In the genomic region with DNA sequence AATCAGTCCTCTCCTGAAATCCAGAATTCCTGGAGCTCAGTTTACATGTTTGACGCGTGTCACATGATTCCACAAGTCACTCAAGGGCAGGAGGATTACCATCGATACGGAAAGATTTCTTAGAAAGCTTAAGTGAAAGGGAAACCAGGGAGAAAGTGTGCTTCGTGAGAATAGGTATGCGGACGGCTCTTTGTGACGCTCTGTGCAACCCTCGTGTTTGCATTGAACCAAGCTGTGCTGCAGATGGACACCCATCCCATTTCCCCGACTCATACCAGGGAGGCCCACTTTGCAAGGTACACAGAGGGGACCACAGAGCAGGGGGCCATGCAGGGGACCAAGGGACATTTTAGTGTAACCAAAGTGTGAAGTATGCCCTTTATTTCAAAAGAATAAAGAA, we compare ENCODE assay signal across 23 cellular contexts. TPM values are rescaled to one million over a fixed set of nuclear protein-coding genes. Genes with fewer than 3 reads are reported as not detected.
DNase-seq lines count a peak whose midpoint lies in the region; ATAC-seq, FAIRE-seq and TF ChIP-seq lines count a peak whose summit lies in the region.
"Had no signal": no experiment of that assay in that cellular context is flagged by ENCODE, and none has a peak within 500 bp of the region (broad histone marks: within the 10 kb centered on the region; RNA-seq: fewer than 3 reads in every experiment).

No MANE protein-coding gene starts in this region.

- peaks cover 92% of the 10 kb centered on the region for H3K4me1 Mint-ChIP-seq in activated CD4-positive, alpha-beta T cell treated with anti-CD3 and anti-CD28 coated beads, Interleukin-2, amount 10 ng/mL, durations not matched to agents 24 days and 14 days
- H3K4me1 Mint-ChIP-seq in activated naive CD8-positive, alpha-beta T cell treated with anti-CD3 and anti-CD28 coated beads, Interleukin-2, amount 10 ng/mL, durations not matched to agents 7 days and 5 days = peaks cover 84% of the 10 kb centered on the region

- no peaks in the 10 kb centered on the region for H3K27me3 Mint-ChIP-seq in activated CD4-positive, alpha-beta T cell treated with anti-CD3 and anti-CD28 coated beads, Interleukin-2, amount 10 ng/mL, durations not matched to agents 24 days and 14 days
- no peaks in the 10 kb centered on the region for H3K27me3 Mint-ChIP-seq in activated naive CD8-positive, alpha-beta T cell treated with anti-CD3 and anti-CD28 coated beads, Interleukin-2, amount 10 ng/mL, durations not matched to agents 7 days and 5 days

- H3K9me3 ChIP-seq in OCI-LY3 (ENCODE audit: insufficient read depth, low read length) (no peaks in the 10 kb centered on the region), small intestine (ENCODE audit: control insufficient read depth, low read depth) (no peaks in the 10 kb centered on the region), mucosa of descending colon (no peaks in the 10 kb centered on the region)
- H3K9me3 ChIP-seq: adrenal gland, lower lobe of right lung, upper lobe of right lung had no signal

- H3K27ac Mint-ChIP-seq in activated CD4-positive, alpha-beta T cell treated with anti-CD3 and anti-CD28 coated beads, Interleukin-2, amount 10 ng/mL, durations not matched to agents 24 days and 14 days = peak overlapping the region; percentile 95
- peak overlapping the region; percentile 96 for H3K27ac Mint-ChIP-seq in activated naive CD8-positive, alpha-beta T cell treated with anti-CD3 and anti-CD28 coated beads, Interleukin-2, amount 10 ng/mL, durations not matched to agents 7 days and 5 days
- H3K27ac Mint-ChIP-seq: progenitor cell of endocrine pancreas had no signal

- peaks cover 96% of the 10 kb centered on the region for H3K79me2 ChIP-seq in OCI-LY3 (ENCODE audit: low read length)

- peak; percentile 90 for DNase-seq in activated CD4-positive, alpha-beta T cell treated with anti-CD3 and anti-CD28 coated beads, Interleukin-2, amount 10 ng/mL, durations not matched to agents 24 days and 14 days
- DNase-seq in activated CD4-positive, alpha-beta T cell treated with anti-CD3 and anti-CD28 coated beads, Interleukin-2, amount 50 U/mL, for 48 hours = no peak
- DNase-seq in activated naive CD8-positive, alpha-beta T cell treated with anti-CD3 and anti-CD28 coated beads, Interleukin-2, amount 10 ng/mL, durations not matched to agents 7 days and 5 days = no peak
- DNase-seq in small intestine = peak; percentile 35
- no peak for DNase-seq in cerebellar nuclear complex (lab: John Stamatoyannopoulos, UW)
- no peak for DNase-seq in mucosa of descending colon
- DNase-seq: adrenal gland; effector CD4-positive, alpha-beta T cell; HCEC 1CT; head of caudate nucleus; Karpas-422; lower lobe of right lung; NCI-H1417; NCI-H2171 treated with DMSO at 0.1 percent for 48 hours; upper lobe of right lung had no signal

- H3K4me1 ChIP-seq in OCI-LY3 (ENCODE audit: low read length) (peaks cover 97% of the 10 kb centered on the region), small intestine (ENCODE audit: control insufficient read depth in 2 of 2, insufficient read depth in 1 of 2, low read depth in 1 of 2, low read length in 1 of 2) (no peaks in the 10 kb centered on the region), mucosa of descending colon (ENCODE audit: low read depth) (peaks cover 2% of the 10 kb centered on the region)
- H3K4me1 ChIP-seq: adrenal gland, upper lobe of right lung had no signal

- TF ChIP-seq CTCF in OCI-LY3 (IDR thresholded peaks at IDR 0.05; ENCODE audit: low read depth, low read length) = no peak
- TF ChIP-seq CTCF in mucosa of descending colon (IDR thresholded peaks at IDR 0.05) = no peak

- WGBS in small intestine, 3 donors = 69 to 80% (median 77%) methylated on average over 10 of the region's 10 CpGs

- peak overlapping the region; percentile 76 for H3K4me3 Mint-ChIP-seq in activated CD4-positive, alpha-beta T cell treated with anti-CD3 and anti-CD28 coated beads, Interleukin-2, amount 10 ng/mL, durations not matched to agents 24 days and 14 days
- H3K4me3 Mint-ChIP-seq in activated naive CD8-positive, alpha-beta T cell treated with anti-CD3 and anti-CD28 coated beads, Interleukin-2, amount 10 ng/mL, durations not matched to agents 7 days and 5 days = peak overlapping the region; percentile 72

- H2AFZ ChIP-seq in OCI-LY3 (ENCODE audit: low read depth, low read length) = no peak overlapping the region

- H3K4me2 ChIP-seq in OCI-LY3 (ENCODE audit: low read length) = 0 out of 2 replicates have a peak overlapping the region, but pooled peaks have one; percentile 85

- H3K9ac ChIP-seq in OCI-LY3 (ENCODE audit: low read length) = no peak overlapping the region

- H3K36me3 ChIP-seq in OCI-LY3 (replicated peaks; ENCODE audit: low read depth, low read length) = peaks cover 67% of the 10 kb centered on the region
- H3K36me3 ChIP-seq in small intestine (ENCODE audit: control insufficient read depth in 2 of 2, insufficient read depth in 2 of 2, low read length in 2 of 2) = no peaks in the 10 kb centered on the region
- no peaks in the 10 kb centered on the region for H3K36me3 ChIP-seq in mucosa of descending colon (ENCODE audit: low read depth)
- H3K36me3 ChIP-seq: adrenal gland, cardiac muscle cell, lower lobe of right lung, upper lobe of right lung had no signal

- no peak for FAIRE-seq in small intestine (lab: Jason Lieb, UNC)
- FAIRE-seq: A204.1, RCC 7860 had no signal

- intact Hi-C loops in activated CD4-positive, alpha-beta T cell treated with anti-CD3 and anti-CD28 coated beads, Interleukin-2, amount 10 ng/mL, durations not matched to agents 24 days and 14 days (cut with micrococcal nuclease) = loop anchor here (1.0 kb wide), 2 partner anchors 10 to 15 kb away; no protein-coding TSS in a partner anchor
- intact Hi-C loops in mucosa of descending colon (cut with DNase I, micrococcal nuclease) = no loop called here

- ATAC-seq in activated naive CD8-positive, alpha-beta T cell treated with anti-CD3 and anti-CD28 coated beads, Interleukin-2, amount 10 ng/mL, durations not matched to agents 7 days and 5 days (ENCODE audit: low read depth) = peak; percentile 11
- ATAC-seq in mucosa of descending colon (no peak), HG03095 (IDR thresholded peaks at IDR 0.05; ENCODE audit: unreplicated experiment) (no peak)
- ATAC-seq: lower lobe of right lung, SK-N-SH treated with all-trans-retinoic acid at 6 μM for 48 hours, upper lobe of right lung had no signal

- no peaks in the 10 kb centered on the region for H3K27me3 ChIP-seq in OCI-LY3 (ENCODE audit: low read depth, low read length)
- H3K27me3 ChIP-seq in small intestine (ENCODE audit: control insufficient read depth in 2 of 2, insufficient read depth in 2 of 2, low read length in 2 of 2) = no peaks in the 10 kb centered on the region
- H3K27me3 ChIP-seq: adrenal gland, cardiac muscle cell, upper lobe of right lung had no signal

- H3K27ac ChIP-seq in OCI-LY3 (ENCODE audit: low read length) = peak overlapping the region; percentile 99
- peak overlapping the region in 1 of 2 donors; percentile 62 for H3K27ac ChIP-seq in small intestine (ENCODE audit: low read depth in 1 of 2, low read length in 1 of 2)
- H3K27ac ChIP-seq: adrenal gland, C4-2B, cardiac muscle cell, lower lobe of right lung, upper lobe of right lung had no signal

- H4K20me1 ChIP-seq in OCI-LY3 (ENCODE audit: insufficient read depth, low read length) = peaks cover 32% of the 10 kb centered on the region

- no peak overlapping the region for H3K4me3 ChIP-seq in OCI-LY3 (ENCODE audit: low read length)
- H3K4me3 ChIP-seq in small intestine (ENCODE audit: low read depth in 1 of 2, low read length in 2 of 2) = no peak overlapping the region
- H3K4me3 ChIP-seq in mucosa of descending colon = no peak overlapping the region
- H3K4me3 ChIP-seq: adrenal gland, cardiac muscle cell, lower lobe of right lung, upper lobe of right lung had no signal

- H3K9me3 Mint-ChIP-seq in activated CD4-positive, alpha-beta T cell treated with anti-CD3 and anti-CD28 coated beads, Interleukin-2, amount 10 ng/mL, durations not matched to agents 24 days and 14 days = no peaks in the 10 kb centered on the region
- H3K9me3 Mint-ChIP-seq in activated naive CD8-positive, alpha-beta T cell treated with anti-CD3 and anti-CD28 coated beads, Interleukin-2, amount 10 ng/mL, durations not matched to agents 7 days and 5 days = no peaks in the 10 kb centered on the region

- POLR2A ChIA-PET in activated naive CD8-positive, alpha-beta T cell treated with anti-CD3 and anti-CD28 coated beads, Interleukin-2, amount 10 ng/mL, durations not matched to agents 7 days and 5 days (lab: Charles Lee) = interaction anchor here (0.8 to 19.7 kb wide), 6 partner anchors 9 to 137 kb away, joined by 3 to 489 read pairs (median 66); a partner anchor contains a TSS

- peaks cover 74% of the 10 kb centered on the region for H3K36me3 Mint-ChIP-seq in activated CD4-positive, alpha-beta T cell treated with anti-CD3 and anti-CD28 coated beads, Interleukin-2, amount 10 ng/mL, durations not matched to agents 24 days and 14 days (ENCODE audit: low read depth)
- H3K36me3 Mint-ChIP-seq in activated naive CD8-positive, alpha-beta T cell treated with anti-CD3 and anti-CD28 coated beads, Interleukin-2, amount 10 ng/mL, durations not matched to agents 7 days and 5 days = peaks cover 63% of the 10 kb centered on the region

RNA-seq across cellular contexts. Expression of a gene that starts 43.2 kb away (rescaled TPM):
- total RNA-seq in activated CD4-positive, alpha-beta T cell treated with anti-CD3 and anti-CD28 coated beads, Interleukin-2, amount 10 ng/mL, durations not matched to agents 24 days and 14 days = 282 and 292 TPM in 2 replicates
- total RNA-seq in activated naive CD8-positive, alpha-beta T cell treated with anti-CD3 and anti-CD28 coated beads, Interleukin-2, amount 10 ng/mL, durations not matched to agents 7 days and 5 days = 100 to 1,000 TPM; 383 to 410 TPM
- 1 to 10 TPM; 1.8 to 5.9 (median 3.0) TPM for polyA plus RNA-seq in small intestine
- total RNA-seq in mucosa of descending colon = 10 to 100 TPM in 1 of 3 donors, 1 to 10 TPM in 2; 7.8 to 14.9 (median 8.8) TPM
- polyA plus RNA-seq: cardiac muscle cell had no signal

Comparison
In these comparisons a context has a peak if more than half of its experiments do, and no peak if none do; other contexts are left out.
1. DNase-seq: peak in activated CD4-positive, alpha-beta T cell treated with anti-CD3 and anti-CD28 coated beads, Interleukin-2, amount 10 ng/mL, durations not matched to agents 24 days and 14 days (single experiment) and small intestine (single experiment); none in activated CD4-positive, alpha-beta T cell treated with anti-CD3 and anti-CD28 coated beads, Interleukin-2, amount 50 U/mL, for 48 hours (0 of 2), activated naive CD8-positive, alpha-beta T cell treated with anti-CD3 and anti-CD28 coated beads, Interleukin-2, amount 10 ng/mL, durations not matched to agents 7 days and 5 days (single experiment), cerebellar nuclear complex (0 of 2) and mucosa of descending colon (0 of 3).
2. RNA of a gene that starts 43.2 kb away (total RNA-seq): 383 to 410 TPM in activated naive CD8-positive, alpha-beta T cell treated with anti-CD3 and anti-CD28 coated beads, Interleukin-2, amount 10 ng/mL, durations not matched to agents 7 days and 5 days and 282 to 292 TPM in activated CD4-positive, alpha-beta T cell treated with anti-CD3 and anti-CD28 coated beads, Interleukin-2, amount 10 ng/mL, durations not matched to agents 24 days and 14 days; 7.8 to 14.9 TPM in mucosa of descending colon; every median in the first group is over 10 times any median in the second.